ENCODE assay signal across 3 cellular contexts in genomic region chr4:55842312-55842711, GRCh38. TPM values are rescaled to one million over a fixed set of nuclear protein-coding genes. Genes with fewer than 3 reads are reported as not detected.
"Had no signal": no experiment of that assay in that cellular context is flagged by ENCODE, and none has a peak within 500 bp of the region (broad histone marks: within the 10 kb centered on the region; RNA-seq: fewer than 3 reads in every experiment).

No MANE protein-coding gene starts in this region.

RNA-seq across cellular contexts. Expression of gene EXOC1L, which starts 22.7 kb away (rescaled TPM):
- total RNA-seq: NCI-H460, Right ventricle myocardium inferior, SJSA1 had no signal
